Comparison of ENCODE assay signal across 8 cellular contexts in genomic region chr5:5394378-5394986, GRCh38. TPM values are rescaled to one million over a fixed set of nuclear protein-coding genes. Genes with fewer than 3 reads are reported as not detected.
DNase-seq lines count a peak whose midpoint lies in the region; TF ChIP-seq lines count a peak whose summit lies in the region.
"Not testable (repeated sequence)": the region's sequence is repeated elsewhere in the genome, so short reads cannot be mapped to it uniquely, and the experiment has no call there.

No MANE protein-coding gene starts in this region.

- DNase-seq in AG08395 (ENCODE audit: low spot score) (peak; percentile 32), GM23248 (peak; percentile 68), NCI-H1930 (lab: John Stamatoyannopoulos, UW) (peak; percentile 27 to 42), SK-MEL-5 (ENCODE audit: low read depth, low spot score) (peak; percentile 87), MCF 10A (ENCODE audit: unreplicated experiment) (peak; percentile 55), glomerular visceral epithelial cell (ENCODE audit: extremely low spot score) (peak; percentile 66), medulla oblongata (ENCODE audit: extremely low spot score) (peak; percentile 65), smooth muscle cell (lab: John Stamatoyannopoulos, UW; ENCODE audit: unreplicated experiment) (peak; percentile 2)

- peak; percentile 46 for TF ChIP-seq CTCF in MCF 10A (IDR thresholded peaks at IDR 0.05; ENCODE audit: unreplicated experiment)
- TF ChIP-seq CTCF in smooth muscle cell (IDR thresholded peaks at IDR 0.05; ENCODE audit: borderline replicate concordance, insufficient read depth, poor library complexity, severe bottlenecking) = peak; percentile 68

- H3K36me3 ChIP-seq in GM23248 (ENCODE audit: low read depth); smooth muscle cell (ENCODE audit: low read depth): not testable (repeated sequence)

- H3K27ac ChIP-seq in GM23248; smooth muscle cell (ENCODE audit: low read depth): not testable (repeated sequence)

- not testable (repeated sequence) for H3K27me3 ChIP-seq in GM23248 (replicated peaks; ENCODE audit: insufficient read depth); smooth muscle cell (ENCODE audit: low read depth)

- WGBS in GM23248 (ENCODE audit: low coverage in 1 of 2, low lambda C conversion rate in 2 of 2, missing lambda C conversion rate in 2 of 2), 2 experiments = 33 to 40% methylated on average over 6 of the region's 6 CpGs
- WGBS in smooth muscle cell (ENCODE audit: low lambda C conversion rate) = 57% methylated on average over 6 of the region's 6 CpGs

- H3K9me2 ChIP-seq in GM23248 (ENCODE audit: insufficient read depth) = not testable (repeated sequence)

- not testable (repeated sequence) for H3K27me3 Mint-ChIP-seq in MCF 10A (ENCODE audit: insufficient read depth, unreplicated experiment)

- not testable (repeated sequence) for H3K9ac ChIP-seq in GM23248; smooth muscle cell (ENCODE audit: low read depth)

- not testable (repeated sequence) for H3K4me1 Mint-ChIP-seq in MCF 10A (ENCODE audit: insufficient read depth, unreplicated experiment)

- H3K9me3 ChIP-seq in GM23248 (ENCODE audit: low read depth); smooth muscle cell (replicated peaks; ENCODE audit: low read depth): not testable (repeated sequence)

- not testable (repeated sequence) for H3K4me3 ChIP-seq in GM23248, smooth muscle cell

- POLR2A ChIA-PET in MCF 10A (lab: Yijun Ruan, JAX) = not testable (repeated sequence)

- not testable (repeated sequence) for H3K4me2 ChIP-seq in GM23248 (ENCODE audit: unreplicated experiment); smooth muscle cell

- not testable (repeated sequence) for H3K79me2 ChIP-seq in GM23248 (ENCODE audit: insufficient read depth); smooth muscle cell (ENCODE audit: low read depth)

- CTCF ChIA-PET in MCF 10A (lab: Yijun Ruan, JAX) = interaction anchor here (0.6 to 5.4 kb wide), 10 partner anchors 13 to 262 kb away, joined by 3 to 39 read pairs (median 4); partner anchors contain the start of gene ADAMTS16

- not testable (repeated sequence) for H3K4me3 Mint-ChIP-seq in MCF 10A (ENCODE audit: unreplicated experiment)

- H2AFZ ChIP-seq in GM23248; smooth muscle cell (ENCODE audit: low read depth): not testable (repeated sequence)

- BruUV-seq in MCF 10A (replicated peaks; lab: Mats Ljungman, UMichigan) = not testable (repeated sequence)

- not testable (repeated sequence) for H3K27ac Mint-ChIP-seq in MCF 10A (ENCODE audit: low read depth, unreplicated experiment)

- in situ Hi-C loops in GM23248 (cut with MboI); SK-MEL-5 (cut with HindIII; ENCODE audit: low pct_unique_long_range_greater_than_20kb, low sequenced_read_pairs): not testable (repeated sequence)

- H3F3A ChIP-seq in GM23248 (ENCODE audit: insufficient read depth); smooth muscle cell (ENCODE audit: low read depth): not testable (repeated sequence)

- not testable (repeated sequence) for H3K9me3 Mint-ChIP-seq in MCF 10A (ENCODE audit: unreplicated experiment)

- intact Hi-C loops in MCF 10A (cut with micrococcal nuclease) = loop anchor here (1.0 kb wide), 3 partner anchors 25 to 515 kb away; no protein-coding TSS in a partner anchor

- not testable (repeated sequence) for H3K36me3 Mint-ChIP-seq in MCF 10A (ENCODE audit: insufficient read depth, unreplicated experiment)

- not testable (repeated sequence) for H3K4me1 ChIP-seq in GM23248 (ENCODE audit: insufficient read depth); smooth muscle cell (ENCODE audit: low read depth)

- H4K20me1 ChIP-seq in GM23248 (ENCODE audit: insufficient read depth); smooth muscle cell (ENCODE audit: low read depth): not testable (repeated sequence)

RNA-seq across cellular contexts. Expression of gene ICE1, which starts 28.0 kb away (rescaled TPM):
- total RNA-seq in GM23248 (2014; rRNA removed; shearing (Covaris generic)) = 13.4 and 17.0 TPM in 2 replicates
- polyA plus RNA-seq in GM23248 (2016; fragmentation: Nextera tagmentation; extraction: Ambion mirVana) (10.8 and 12.2 TPM in 2 replicates), smooth muscle cell (10.2 and 15.5 TPM in 2 replicates)
- total RNA-seq in SK-MEL-5 (2014; rRNA removed; shearing (Covaris generic)) = 37.9 and 42.2 TPM in 2 replicates
- 24.1 and 32.4 TPM in 2 replicates for polyA plus RNA-seq in SK-MEL-5 (2015; cell fraction: cytosol; rRNA removed)
- polyA plus RNA-seq in SK-MEL-5 (2015; cell fraction: nucleus; rRNA removed) = 50.3 and 70.1 TPM in 2 replicates
- total RNA-seq in MCF 10A (2022) (25.7 and 28.4 TPM in 2 replicates), smooth muscle cell (25.4 and 32.0 TPM in 2 replicates)

Comparison
In these comparisons a context has a peak if more than half of its experiments do, and no peak if none do; other contexts are left out.
1. DNase-seq: peak in every context shown above with its lines; median percentile 87 in SK-MEL-5; 68 in GM23248; 66 in glomerular visceral epithelial cell; 65 in medulla oblongata; 55 in MCF 10A; 34 in NCI-H1930; 32 in AG08395; 2 in smooth muscle cell.